ENCODE assay signal across 10 cellular contexts in the genomic region with DNA sequence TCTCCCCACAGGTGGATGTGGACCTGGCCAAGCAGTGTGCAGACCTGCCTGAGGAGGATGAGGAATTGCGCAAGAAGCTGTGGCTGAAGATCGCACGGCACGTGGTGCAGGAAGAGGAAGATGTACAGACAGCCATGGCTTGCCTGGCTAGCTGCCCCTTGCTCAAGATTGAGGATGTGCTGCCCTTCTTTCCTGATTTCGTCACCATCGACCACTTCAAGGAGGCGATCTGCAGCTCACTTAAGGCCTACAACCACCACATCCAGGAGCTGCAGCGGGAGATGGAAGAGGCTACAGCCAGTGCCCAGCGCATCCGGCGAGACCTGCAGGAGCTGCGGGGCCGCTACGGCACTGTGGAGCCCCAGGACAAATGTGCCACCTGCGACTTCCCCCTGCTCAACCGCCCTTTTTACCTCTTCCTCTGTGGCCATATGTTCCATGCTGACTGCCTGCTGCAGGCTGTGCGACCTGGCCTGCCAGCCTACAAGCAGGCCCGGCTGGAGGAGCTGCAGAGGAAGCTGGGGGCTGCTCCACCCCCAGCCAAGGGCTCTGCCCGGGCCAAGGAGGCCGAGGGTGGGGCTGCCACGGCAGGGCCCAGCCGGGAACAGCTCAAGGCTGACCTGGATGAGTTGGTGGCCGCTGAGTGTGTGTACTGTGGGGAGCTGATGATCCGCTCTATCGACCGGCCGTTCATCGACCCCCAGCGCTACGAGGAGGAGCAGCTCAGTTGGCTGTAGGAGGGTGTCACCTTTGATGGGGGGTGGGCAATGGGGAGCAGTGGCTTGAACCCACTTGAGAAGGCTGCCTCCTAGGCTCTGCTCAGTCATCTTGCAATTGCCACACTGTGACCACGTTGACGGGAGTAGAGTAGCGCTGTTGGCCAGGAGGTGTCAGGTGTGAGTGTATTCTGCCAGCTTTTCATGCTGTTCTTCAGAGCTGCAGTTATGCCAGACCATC. TPM values are rescaled to one million over a fixed set of nuclear protein-coding genes. Genes with fewer than 3 reads are reported as not detected.
DNase-seq lines count a peak whose midpoint lies in the region; ATAC-seq and TF ChIP-seq lines count a peak whose summit lies in the region.
"Had no signal": no experiment of that assay in that cellular context is flagged by ENCODE, and none has a peak within 500 bp of the region (broad histone marks: within the 10 kb centered on the region; RNA-seq: fewer than 3 reads in every experiment).

No MANE protein-coding gene starts in this region.

- H3K27me3 ChIP-seq in H9 (ENCODE audit: insufficient read depth, low read length): no peaks in the 10 kb centered on the region
- no peaks in the 10 kb centered on the region for H3K27me3 ChIP-seq in trophoblast cell (ENCODE audit: insufficient read depth, low read length)
- H3K27me3 ChIP-seq in gastroesophageal sphincter: no peaks in the 10 kb centered on the region
- H3K27me3 ChIP-seq: transverse colon had no signal

- H3K4me2 ChIP-seq in H9 (ENCODE audit: insufficient read depth, insufficient read length, low read length): no peak overlapping the region
- no peak overlapping the region for H3K4me2 ChIP-seq in trophoblast cell (ENCODE audit: low read length)

- no peak overlapping the region for H3K56ac ChIP-seq in H9 (ENCODE audit: insufficient read length, low read depth, low read length)

- H2AFZ ChIP-seq in H9 (ENCODE audit: low read length) (no peak overlapping the region), trophoblast cell (ENCODE audit: insufficient read depth, low read length, poor library complexity) (no peak overlapping the region)

- H4K5ac ChIP-seq in H9 (ENCODE audit: insufficient read length, low read depth, low read length): no peak overlapping the region

- no peak for TF ChIP-seq POLR2A in gastroesophageal sphincter (IDR thresholded peaks at IDR 0.05)

- no peaks in the 10 kb centered on the region; a peak in 1 of 5 replicates for H3K9me3 Mint-ChIP-seq in H9

- no peak for TF ChIP-seq EP300 in gastroesophageal sphincter (IDR thresholded peaks at IDR 0.05)

- H2BK120ac ChIP-seq in H9 (ENCODE audit: low read depth, low read length, poor library complexity, severe bottlenecking) (no peak overlapping the region), trophoblast cell (ENCODE audit: insufficient read depth, low read length, poor library complexity) (no peak overlapping the region)

- H3K27ac ChIP-seq in H9 (ENCODE audit: insufficient read length, low read depth, low read length): no peak overlapping the region
- no peak overlapping the region for H3K27ac ChIP-seq in trophoblast cell (ENCODE audit: low read depth, low read length)
- H3K27ac ChIP-seq in gastroesophageal sphincter: peak overlapping the region in 2 of 4 donors; percentile 12 to 91

- H3K9ac ChIP-seq in H9 (ENCODE audit: extremely low read depth, insufficient read length, low read length) (no peak overlapping the region), trophoblast cell (ENCODE audit: low read length) (no peak overlapping the region)

- no peaks in the 10 kb centered on the region for H4K20me1 ChIP-seq in H9 (ENCODE audit: control insufficient read depth, insufficient read depth, insufficient read length)

- no peak overlapping the region for H4K12ac ChIP-seq in trophoblast cell (ENCODE audit: low read depth, low read length)

- H3K23ac ChIP-seq in H9 (ENCODE audit: insufficient read length, low read depth, low read length) (no peak overlapping the region), trophoblast cell (ENCODE audit: low read length) (no peak overlapping the region)

- WGBS in H9 (ENCODE audit: extremely low coverage, insufficient read length, low lambda C conversion rate): no CpG with 5 or more reads among the region's 33 CpGs
- WGBS in trophoblast cell (ENCODE audit: extremely low coverage, insufficient coverage, insufficient read length): no CpG with 5 or more reads among the region's 33 CpGs
- 78 to 92% methylated on average over 5 to 6 of the region's 33 CpGs for WGBS in gastroesophageal sphincter (ENCODE audit: low coverage in 1 of 2), 2 donors

- H2BK20ac ChIP-seq in H9 (ENCODE audit: low read depth, low read length, poor library complexity, severe bottlenecking): no peak overlapping the region

- H3K36me3 ChIP-seq in trophoblast cell (ENCODE audit: control insufficient read depth in 1 of 2, insufficient read depth in 2 of 2, low read length in 2 of 2): peaks cover 50 to 57% of the 10 kb centered on the region in 2 experiments
- H3K36me3 ChIP-seq in gastroesophageal sphincter: peaks cover 0 to 59% of the 10 kb centered on the region in 2 donors

- DNase-seq in H9 (no peak), SIG-M5 (lab: John Stamatoyannopoulos, UW) (peak; percentile 82), fibroblast of gingiva (ENCODE audit: low read depth) (peak; percentile 26), trophoblast cell (peak; percentile 31 to 48), NCI-H2227 treated with DMSO at 0.1 percent for 48 hours (lab: John Stamatoyannopoulos, UW) (no peak)
- DNase-seq in stimulated activated CD4-positive, alpha-beta T cell treated with anti-CD3 and anti-CD28 coated beads, Interleukin-4, amount 100 ng/mL, for 4 hours: no peak
- DNase-seq: activated CD4-positive, alpha-beta T cell treated with anti-CD3 and anti-CD28 coated beads for 1 hour; transverse colon had no signal

- H2AK5ac ChIP-seq in H9 (ENCODE audit: insufficient read length, low read length) (no peak overlapping the region), trophoblast cell (ENCODE audit: low read length) (no peak overlapping the region)

- H3K79me2 ChIP-seq in H9 (ENCODE audit: insufficient read depth, low read length): no peaks in the 10 kb centered on the region
- H3K79me2 ChIP-seq in trophoblast cell (ENCODE audit: control insufficient read depth, insufficient read depth, low read length, poor library complexity): no peaks in the 10 kb centered on the region

- H3K23me2 ChIP-seq in H9 (ENCODE audit: insufficient read length, low read depth, low read length, poor library complexity, severe bottlenecking): no peaks in the 10 kb centered on the region

- TF ChIP-seq CTCF in H9 (conservative IDR thresholded peaks at IDR 0.05) (no peak), gastroesophageal sphincter (IDR thresholded peaks at IDR 0.05) (no peak)

- H4K8ac ChIP-seq in H9 (replicated peaks; ENCODE audit: insufficient read length, low read depth, low read length) (no peak overlapping the region), trophoblast cell (ENCODE audit: low read depth, low read length) (no peak overlapping the region)

- H3K27ac Mint-ChIP-seq in H9: peak overlapping the region in 2 of 3 experiments; percentile 44 to 74; a peak in 2 of 7 replicates

- H2BK5ac ChIP-seq in H9 (ENCODE audit: insufficient read length, low read length) (no peak overlapping the region), trophoblast cell (ENCODE audit: low read depth, low read length, poor library complexity) (no peak overlapping the region)

- peaks cover 25 to 68% (median 52%) of the 10 kb centered on the region in 3 experiments for H3K36me3 Mint-ChIP-seq in H9 (ENCODE audit: insufficient read depth in 1 of 3, low read depth in 3 of 3)

- no peak overlapping the region for H2BK15ac ChIP-seq in H9 (ENCODE audit: low read depth, low read length)

- no peak overlapping the region for H3K4me3 Mint-ChIP-seq in H9

- H3K18ac ChIP-seq in H9 (ENCODE audit: insufficient read length, low read depth, low read length) (no peak overlapping the region), trophoblast cell (ENCODE audit: low read length) (no peak overlapping the region)

- H3K4ac ChIP-seq in H9 (ENCODE audit: low read depth, low read length): no peak overlapping the region
- no peak overlapping the region for H3K4ac ChIP-seq in trophoblast cell (ENCODE audit: low read depth, low read length)

- ATAC-seq in GM21390 (IDR thresholded peaks at IDR 0.05; ENCODE audit: unreplicated experiment): no peak
- ATAC-seq in gastroesophageal sphincter: no peak

- H3K27me3 Mint-ChIP-seq in H9 (ENCODE audit: low read depth): peaks cover 4% of the 10 kb centered on the region

- H3K4me3 ChIP-seq in trophoblast cell (ENCODE audit: low read depth, low read length): no peak overlapping the region
- H3K4me3 ChIP-seq in gastroesophageal sphincter: no peak overlapping the region
- H3K4me3 ChIP-seq: transverse colon had no signal

- H3K4me1 ChIP-seq in H9 (ENCODE audit: insufficient read depth, low read length) (no peaks in the 10 kb centered on the region), trophoblast cell (ENCODE audit: control insufficient read depth in 1 of 2, insufficient read depth in 2 of 2, low read length in 2 of 2) (peaks cover 4% of the 10 kb centered on the region in 2 experiments), gastroesophageal sphincter (peaks cover 0 to 80% (median 21%) of the 10 kb centered on the region in 3 donors)

- H4K91ac ChIP-seq in H9 (ENCODE audit: insufficient read length, low read depth, low read length): no peak overlapping the region
- H4K91ac ChIP-seq in trophoblast cell (ENCODE audit: low read depth, low read length): no peak overlapping the region

- H2BK12ac ChIP-seq in H9 (ENCODE audit: insufficient read length, low read depth, low read length) (no peak overlapping the region), trophoblast cell (ENCODE audit: low read length) (no peak overlapping the region)

- H3K79me1 ChIP-seq in H9 (ENCODE audit: insufficient read depth, low read depth, low read length, poor library complexity, severe bottlenecking) (peaks cover 2% of the 10 kb centered on the region), trophoblast cell (ENCODE audit: low read length) (peaks cover 4% of the 10 kb centered on the region)

- no peaks in the 10 kb centered on the region for H3K9me3 ChIP-seq in H9 (ENCODE audit: control insufficient read depth, low read depth, low read length)
- peaks cover 5% of the 10 kb centered on the region for H3K9me3 ChIP-seq in trophoblast cell (ENCODE audit: insufficient read depth, low read depth, low read length)
- no peaks in the 10 kb centered on the region for H3K9me3 ChIP-seq in gastroesophageal sphincter
- H3K9me3 ChIP-seq: transverse colon had no signal

- no peak overlapping the region for H3K14ac ChIP-seq in H9 (ENCODE audit: insufficient read depth, low read length)
- no peak overlapping the region for H3K14ac ChIP-seq in trophoblast cell (ENCODE audit: low read length)

- H3K4me1 Mint-ChIP-seq in H9: peaks cover 5 to 12% of the 10 kb centered on the region in 2 experiments; a peak in 3 of 4 replicates

- H3T11ph ChIP-seq in H9 (ENCODE audit: low read length): no peak overlapping the region

RNA-seq across cellular contexts. Expression of a gene that starts 8.6 kb away (rescaled TPM):
- 45.0 and 46.1 TPM in 2 replicates for total RNA-seq in H9 (2021)
- polyA plus RNA-seq in trophoblast cell (2013): 14.3 and 14.7 TPM in 2 replicates
- total RNA-seq in gastroesophageal sphincter: 10 to 100 TPM; 24.6 to 36.3 (median 29.9) TPM

RNA-seq across cellular contexts. Expression of a gene that starts 26.3 kb away (rescaled TPM):
- total RNA-seq in H9 (2021): 0.28 and 0.35 TPM in 2 replicates
- polyA plus RNA-seq in trophoblast cell (2013): 0.05 and 0.06 TPM in 2 replicates
- 1 to 10 TPM; 1.9 to 9.7 (median 6.4) TPM for total RNA-seq in gastroesophageal sphincter

RNA-seq across cellular contexts. Expression of a gene that starts 28.8 kb away (rescaled TPM):
- 3.9 and 4.3 TPM in 2 replicates for total RNA-seq in H9 (2021)
- polyA plus RNA-seq in trophoblast cell (2013): 2.3 and 2.7 TPM in 2 replicates
- total RNA-seq in gastroesophageal sphincter: 1 to 10 TPM in 1 of 4 donors, not detected in 3; 7.0 TPM

RNA-seq across cellular contexts. Expression of a gene that starts 50.4 kb away (rescaled TPM):
- total RNA-seq in H9 (2021): 47.2 and 48.7 TPM in 2 replicates
- polyA plus RNA-seq in trophoblast cell (2013): 48.6 and 53.4 TPM in 2 replicates
- total RNA-seq in gastroesophageal sphincter: 1 to 10 TPM in 3 of 4 donors, under 1 TPM in 1; 0.54 to 1.8 (median 1.5) TPM

RNA-seq across cellular contexts. Expression of a gene that starts 59.0 kb away (rescaled TPM):
- total RNA-seq in H9 (2021) (129 and 130 TPM in 2 replicates), gastroesophageal sphincter (10 to 100 TPM in 1 of 4 donors, 1 to 10 TPM in 3; 2.0 to 29.8 (median 2.8) TPM)
- polyA plus RNA-seq in trophoblast cell (2013): 168 and 177 TPM in 2 replicates

Comparison
In these comparisons a context has a peak if more than half of its experiments do, and no peak if none do; other contexts are left out.
1. DNase-seq: peak in SIG-M5 (single experiment), fibroblast of gingiva (single experiment) and trophoblast cell (2 of 2); none in H9 (single experiment), stimulated activated CD4-positive, alpha-beta T cell treated with anti-CD3 and anti-CD28 coated beads, Interleukin-4, amount 100 ng/mL, for 4 hours (0 of 2) and NCI-H2227 treated with DMSO at 0.1 percent for 48 hours (single experiment).